ENCODE assay signal across 8 cellular contexts in the genomic region with DNA sequence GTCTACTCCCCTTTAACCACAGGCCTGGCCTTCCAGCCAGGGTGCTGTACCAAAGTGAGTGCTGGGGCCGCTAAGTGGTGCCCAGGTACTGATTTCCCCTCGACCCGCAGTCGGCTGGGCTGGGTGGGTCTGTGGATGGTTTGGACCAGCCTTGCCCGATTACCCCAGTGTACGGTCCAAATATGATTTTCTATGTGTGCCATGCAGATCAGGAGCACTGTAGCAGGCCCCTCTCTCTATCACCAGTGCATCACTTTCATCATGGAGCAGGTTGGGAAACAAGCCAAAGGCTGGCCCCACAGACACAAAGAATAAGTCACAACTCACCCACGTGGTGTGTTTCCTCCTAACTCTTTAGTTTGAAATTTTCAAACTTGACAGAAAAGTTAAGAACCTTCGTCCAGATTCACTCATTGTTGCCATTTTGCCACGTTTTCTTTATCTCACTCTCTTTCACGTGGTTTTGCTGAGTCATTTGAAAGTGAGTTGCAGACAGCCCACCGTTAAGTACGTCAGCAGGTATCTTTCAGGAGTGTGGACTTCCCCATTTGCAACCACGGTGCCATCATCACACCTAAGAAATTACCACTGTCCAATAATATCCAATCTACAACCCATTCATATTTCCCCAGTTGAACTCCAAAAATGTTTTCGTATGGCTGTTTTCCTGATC. TPM values are rescaled to one million over a fixed set of nuclear protein-coding genes. Genes with fewer than 3 reads are reported as not detected.
DNase-seq lines count a peak whose midpoint lies in the region; ATAC-seq, FAIRE-seq and TF ChIP-seq lines count a peak whose summit lies in the region.

No MANE protein-coding gene starts in this region.

- POLR2A ChIA-PET in A549 (lab: Yijun Ruan, JAX): no interaction called here

- H3K36me3 Mint-ChIP-seq in activated naive CD8-positive, alpha-beta T cell treated with anti-CD3 and anti-CD28 coated beads for 36 hours: peaks cover 15% of the 10 kb centered on the region
- H3K36me3 Mint-ChIP-seq in natural killer cell treated with Interleukin-12 subunit alpha and Interleukin-12 subunit beta and Interleukin-15 and Interleukin-18, amount 100 ng/mL, for 72 hours: no peaks in the 10 kb centered on the region

- H3K4me1 ChIP-seq in A549: peaks cover 32% of the 10 kb centered on the region

- no peak for DNase-seq in A549 (ENCODE audit: low read depth in 1 of 2, low spot score in 1 of 2)
- DNase-seq in activated naive CD8-positive, alpha-beta T cell treated with anti-CD3 and anti-CD28 coated beads for 36 hours: peak; percentile 66
- DNase-seq in natural killer cell treated with Interleukin-12 subunit alpha and Interleukin-12 subunit beta and Interleukin-15 and Interleukin-18, amount 100 ng/mL, for 72 hours (ENCODE audit: low spot score): peak; percentile 66
- DNase-seq in DMS79 treated with DMSO at 0.1 percent for 48 hours (lab: John Stamatoyannopoulos, UW): no peak
- no peak for DNase-seq in 8988T

- TF ChIP-seq CTCF in A549 (IDR thresholded peaks at IDR 0.05): no peak

- CTCF ChIA-PET in A549 (lab: Yijun Ruan, JAX): interaction anchor here (0.9 kb wide), 1 partner anchor 19 kb away, joined by 3 read pairs; no protein-coding TSS in a partner anchor

- no peak for TF ChIP-seq RAD21 in A549 (conservative IDR thresholded peaks at IDR 0.05 in 1 of 2, IDR thresholded peaks at IDR 0.05 in 1 of 2)

- no peak overlapping the region for H3K4me2 ChIP-seq in A549

- no peaks in the 10 kb centered on the region for H3K27me3 Mint-ChIP-seq in activated naive CD8-positive, alpha-beta T cell treated with anti-CD3 and anti-CD28 coated beads for 36 hours
- no peaks in the 10 kb centered on the region for H3K27me3 Mint-ChIP-seq in natural killer cell treated with Interleukin-12 subunit alpha and Interleukin-12 subunit beta and Interleukin-15 and Interleukin-18, amount 100 ng/mL, for 72 hours

- ATAC-seq in A549: no peak
- ATAC-seq in GM19351 (IDR thresholded peaks at IDR 0.05; ENCODE audit: unreplicated experiment): peak; percentile 87
- ATAC-seq in HG03571 (IDR thresholded peaks at IDR 0.05; ENCODE audit: unreplicated experiment): peak; percentile 49
- peak; percentile 52 to 57 for ATAC-seq in natural killer cell treated with Interleukin-12 subunit alpha and Interleukin-12 subunit beta and Interleukin-15 and Interleukin-18, amount 100 ng/mL, for 72 hours
- ATAC-seq in HG02623 (IDR thresholded peaks at IDR 0.05; ENCODE audit: unreplicated experiment): no peak

- peak overlapping the region in 1 of 2 experiments; percentile 36; a peak in 3 of 6 replicates for H3K27ac ChIP-seq in A549

- H3K9me3 Mint-ChIP-seq in activated naive CD8-positive, alpha-beta T cell treated with anti-CD3 and anti-CD28 coated beads for 36 hours: no peaks in the 10 kb centered on the region
- no peaks in the 10 kb centered on the region for H3K9me3 Mint-ChIP-seq in natural killer cell treated with Interleukin-12 subunit alpha and Interleukin-12 subunit beta and Interleukin-15 and Interleukin-18, amount 100 ng/mL, for 72 hours

- no peak overlapping the region for H3K4me3 ChIP-seq in A549

- H3K9me3 ChIP-seq in A549: no peaks in the 10 kb centered on the region

- FAIRE-seq in A549 (lab: Jason Lieb, UNC): no peak

- H3K4me1 Mint-ChIP-seq in activated naive CD8-positive, alpha-beta T cell treated with anti-CD3 and anti-CD28 coated beads for 36 hours: peaks cover 59% of the 10 kb centered on the region
- H3K4me1 Mint-ChIP-seq in natural killer cell treated with Interleukin-12 subunit alpha and Interleukin-12 subunit beta and Interleukin-15 and Interleukin-18, amount 100 ng/mL, for 72 hours (ENCODE audit: low read depth in 2 of 2): peaks cover 69 to 70% of the 10 kb centered on the region in 2 donors

- TF ChIP-seq POLR2A in A549 (IDR thresholded peaks at IDR 0.05; ENCODE audit: low read length): no peak

- H3K27ac Mint-ChIP-seq in activated naive CD8-positive, alpha-beta T cell treated with anti-CD3 and anti-CD28 coated beads for 36 hours: peak overlapping the region; percentile 86
- H3K27ac Mint-ChIP-seq in natural killer cell treated with Interleukin-12 subunit alpha and Interleukin-12 subunit beta and Interleukin-15 and Interleukin-18, amount 100 ng/mL, for 72 hours: peak overlapping the region; percentile 87 to 92

- peak overlapping the region; percentile 38 for H3K4me3 Mint-ChIP-seq in activated naive CD8-positive, alpha-beta T cell treated with anti-CD3 and anti-CD28 coated beads for 36 hours
- H3K4me3 Mint-ChIP-seq in natural killer cell treated with Interleukin-12 subunit alpha and Interleukin-12 subunit beta and Interleukin-15 and Interleukin-18, amount 100 ng/mL, for 72 hours: peak overlapping the region; percentile 69

- WGBS in A549 (ENCODE audit: missing lambda C conversion rate): 86% methylated on average over 14 of the region's 14 CpGs

- no peak for TF ChIP-seq EP300 in A549 (IDR thresholded peaks at IDR 0.05)

TF ChIP-seq in A549, 52 proteins besides CTCF, POLR2A, EP300 and RAD21:
- TF ChIP-seq NPAS2 (CRISPR knock-in tag; IDR thresholded peaks at IDR 0.05; ENCODE audit: borderline replicate concordance) (no peak), MAFK (IDR thresholded peaks at IDR 0.05; ENCODE audit: partially characterized antibody) (peak; percentile 95), NFE2L2 (conservative IDR thresholded peaks at IDR 0.05; ENCODE audit: low read length) (peak; percentile 90)
TF ChIP-seq in A549: peak in this region for 2.

RNA-seq across cellular contexts. Expression of a gene that starts 37.0 kb away (rescaled TPM):
- polyA plus RNA-seq in A549 (2011; rRNA removed) (2.6 and 5.0 TPM in 2 replicates), A549 (2017; fragmentation: RNase III; extraction: RNeasy Plus Mini Kit Qiagen cat#74134 plus additional on column Dnase treatment) (7.2 to 10.2 TPM (median 7.8 TPM) in 3 replicates)
- 4.3 and 6.4 TPM in 2 replicates for polyA plus RNA-seq in A549 (2012; cell fraction: cytosol; rRNA removed)
- polyA plus RNA-seq in A549 (2012; cell fraction: nucleus; rRNA removed): 13.5 and 14.4 TPM in 2 replicates
- polyA minus RNA-seq in A549 (2011; rRNA and poly(A)+ RNA removed): 3.7 and 8.3 TPM in 2 replicates
- 10 to 100 TPM; 17.8 to 17.9 TPM for total RNA-seq in activated naive CD8-positive, alpha-beta T cell treated with anti-CD3 and anti-CD28 coated beads for 36 hours
- total RNA-seq in natural killer cell treated with Interleukin-12 subunit alpha and Interleukin-12 subunit beta and Interleukin-15 and Interleukin-18, amount 100 ng/mL, for 72 hours: 10 to 100 TPM; 26.6 to 32.6 TPM

Comparison
In these comparisons a context has a peak if more than half of its experiments do, and no peak if none do; other contexts are left out.
1. ATAC-seq: peak in GM19351 (single experiment), HG03571 (single experiment) and natural killer cell treated with Interleukin-12 subunit alpha and Interleukin-12 subunit beta and Interleukin-15 and Interleukin-18, amount 100 ng/mL, for 72 hours (2 of 2); none in A549 (0 of 2) and HG02623 (single experiment).
2. DNase-seq: peak in activated naive CD8-positive, alpha-beta T cell treated with anti-CD3 and anti-CD28 coated beads for 36 hours (single experiment) and natural killer cell treated with Interleukin-12 subunit alpha and Interleukin-12 subunit beta and Interleukin-15 and Interleukin-18, amount 100 ng/mL, for 72 hours (single experiment); none in A549 (0 of 2), DMS79 treated with DMSO at 0.1 percent for 48 hours (single experiment) and 8988T (single experiment).